Comparison of ENCODE assay signal across 14 cellular contexts in genomic region chr15:85837881-85838280, GRCh38. TPM values are rescaled to one million over a fixed set of nuclear protein-coding genes. Genes with fewer than 3 reads are reported as not detected.
DNase-seq lines count a peak whose midpoint lies in the region; ATAC-seq and TF ChIP-seq lines count a peak whose summit lies in the region.
"Had no signal": no experiment of that assay in that cellular context is flagged by ENCODE, and none has a peak within 500 bp of the region (broad histone marks: within the 10 kb centered on the region; RNA-seq: fewer than 3 reads in every experiment).

No MANE protein-coding gene starts in this region.

- DNase-seq in activated naive CD4-positive, alpha-beta T cell treated with anti-CD3 and anti-CD28 coated beads, Interleukin-2, amount 50 U/mL, for 72 hours (ENCODE audit: low spot score in 2 of 2) = no peak
- no peak for DNase-seq in activated naive CD4-positive, alpha-beta T cell treated with anti-CD3 and anti-CD28 coated beads, Interleukin-2, amount 10 ng/mL, durations not matched to agents 7 days and 5 days
- DNase-seq in body of pancreas = peak in 1 of 4 donors; percentile 26
- DNase-seq in transverse colon = peak; percentile 60
- no peak for DNase-seq in DMS 273 treated with DMSO at 0.1 percent for 48 hours (lab: John Stamatoyannopoulos, UW)
- DNase-seq in NCI-H748 treated with DMSO at 0.1 percent for 48 hours (lab: John Stamatoyannopoulos, UW) = no peak
- DNase-seq: CD4-positive, alpha-beta T cell; H7; MM.1S; NCI-H1105; NCI-H1694 treated with DMSO at 0.1 percent for 48 hours; Right ventricle myocardium superior had no signal

- in situ Hi-C loops in transverse colon (cut with MboI; ENCODE audit: low pct_ligation_motif_present in 1 of 4, low pct_unique_long_range_greater_than_20kb in 1 of 4, low sequenced_read_pairs in 3 of 4) = loop anchor here (5.0 to 25.0 kb wide), 8 partner anchors 93 to 551 kb away; no protein-coding TSS in a partner anchor

- peak overlapping the region; percentile 4 to 23 for H3K27ac Mint-ChIP-seq in activated naive CD4-positive, alpha-beta T cell treated with anti-CD3 and anti-CD28 coated beads, Interleukin-2, amount 50 U/mL, for 72 hours
- H3K27ac Mint-ChIP-seq in activated naive CD4-positive, alpha-beta T cell treated with anti-CD3 and anti-CD28 coated beads, Interleukin-2, amount 10 ng/mL, durations not matched to agents 7 days and 5 days = no peak overlapping the region
- H3K27ac Mint-ChIP-seq: CD4-positive, alpha-beta T cell had no signal

- TF ChIP-seq CTCF in body of pancreas (IDR thresholded peaks at IDR 0.05) (no peak), transverse colon (IDR thresholded peaks at IDR 0.05) (peak in 1 of 5 experiments; percentile 16)

- H3K36me3 ChIP-seq in body of pancreas (replicated peaks in 1 of 2; ENCODE audit: insufficient read depth in 1 of 2, low read depth in 2 of 2) = no peaks in the 10 kb centered on the region
- H3K36me3 ChIP-seq in mucosa of rectum (ENCODE audit: control insufficient read depth in 2 of 2, insufficient read depth in 2 of 2, low read length in 2 of 2) = no peaks in the 10 kb centered on the region
- H3K36me3 ChIP-seq in transverse colon = no peaks in the 10 kb centered on the region

- no peak overlapping the region for H3K4me3 Mint-ChIP-seq in activated naive CD4-positive, alpha-beta T cell treated with anti-CD3 and anti-CD28 coated beads, Interleukin-2, amount 10 ng/mL, durations not matched to agents 7 days and 5 days
- H3K4me3 Mint-ChIP-seq: CD4-positive, alpha-beta T cell had no signal

- ATAC-seq in activated naive CD4-positive, alpha-beta T cell treated with anti-CD3 and anti-CD28 coated beads, Interleukin-2, amount 50 U/mL, for 72 hours = no peak
- ATAC-seq in body of pancreas (no peak), HG03457 (IDR thresholded peaks at IDR 0.05; ENCODE audit: unreplicated experiment) (no peak)

- H3K27ac ChIP-seq in body of pancreas (peak overlapping the region; percentile 67 to 86 (median 72)), mucosa of rectum (ENCODE audit: low read depth in 2 of 2, low read length in 2 of 2) (peak overlapping the region; percentile 96 to 97), transverse colon (peak overlapping the region; percentile 81 to 92 (median 88))

- WGBS in body of pancreas, 2 donors = 90 to 94% methylated on average over 2 of the region's 2 CpGs
- WGBS in transverse colon (ENCODE audit: low coverage in 1 of 2), 2 donors = 39 to 55% methylated on average over 2 of the region's 2 CpGs

- no peaks in the 10 kb centered on the region for H3K36me3 Mint-ChIP-seq in activated naive CD4-positive, alpha-beta T cell treated with anti-CD3 and anti-CD28 coated beads, Interleukin-2, amount 50 U/mL, for 72 hours
- H3K36me3 Mint-ChIP-seq in activated naive CD4-positive, alpha-beta T cell treated with anti-CD3 and anti-CD28 coated beads, Interleukin-2, amount 10 ng/mL, durations not matched to agents 7 days and 5 days = no peaks in the 10 kb centered on the region

- TF ChIP-seq POLR2A in body of pancreas (IDR thresholded peaks at IDR 0.05) (no peak), transverse colon (IDR thresholded peaks at IDR 0.05) (peak; percentile 30)

- H3K27me3 Mint-ChIP-seq in activated naive CD4-positive, alpha-beta T cell treated with anti-CD3 and anti-CD28 coated beads, Interleukin-2, amount 10 ng/mL, durations not matched to agents 7 days and 5 days = peaks cover 29% of the 10 kb centered on the region

- H3K27me3 ChIP-seq in body of pancreas (no peaks in the 10 kb centered on the region), mucosa of rectum (ENCODE audit: control insufficient read depth in 2 of 2, insufficient read depth in 2 of 2, low read length in 2 of 2) (no peaks in the 10 kb centered on the region), transverse colon (peaks cover 6% of the 10 kb centered on the region)

- H3K9me3 Mint-ChIP-seq in activated naive CD4-positive, alpha-beta T cell treated with anti-CD3 and anti-CD28 coated beads, Interleukin-2, amount 50 U/mL, for 72 hours = no peaks in the 10 kb centered on the region
- no peaks in the 10 kb centered on the region for H3K9me3 Mint-ChIP-seq in activated naive CD4-positive, alpha-beta T cell treated with anti-CD3 and anti-CD28 coated beads, Interleukin-2, amount 10 ng/mL, durations not matched to agents 7 days and 5 days
- H3K9me3 Mint-ChIP-seq: CD4-positive, alpha-beta T cell had no signal

- TF ChIP-seq EP300 in transverse colon (IDR thresholded peaks at IDR 0.05; ENCODE audit: low read depth) = no peak

- CTCF ChIA-PET in activated naive CD4-positive, alpha-beta T cell treated with anti-CD3 and anti-CD28 coated beads, Interleukin-2, amount 10 ng/mL, durations not matched to agents 7 days and 5 days (lab: Charles Lee) = interaction anchor here (0.9 to 1.1 kb wide), 4 partner anchors 59 to 111 kb away, joined by 3 to 4 read pairs (median 3); no protein-coding TSS in a partner anchor

- H3K4me1 Mint-ChIP-seq in activated naive CD4-positive, alpha-beta T cell treated with anti-CD3 and anti-CD28 coated beads, Interleukin-2, amount 10 ng/mL, durations not matched to agents 7 days and 5 days = peaks cover 4% of the 10 kb centered on the region

- H3K4me1 ChIP-seq in body of pancreas (peaks cover 24% of the 10 kb centered on the region), mucosa of rectum (ENCODE audit: control insufficient read depth in 2 of 2, insufficient read depth in 2 of 2, low read length in 2 of 2) (peaks cover 36 to 37% of the 10 kb centered on the region in 2 donors), transverse colon (peaks cover 5 to 46% (median 27%) of the 10 kb centered on the region in 4 donors)

- peak overlapping the region; percentile 75 to 79 for H3K9ac ChIP-seq in mucosa of rectum (ENCODE audit: low read depth in 1 of 2, low read length in 2 of 2)

- H3K9me3 ChIP-seq in body of pancreas = no peaks in the 10 kb centered on the region
- no peaks in the 10 kb centered on the region for H3K9me3 ChIP-seq in mucosa of rectum (ENCODE audit: control insufficient read depth in 2 of 2, low read length in 2 of 2)
- H3K9me3 ChIP-seq in transverse colon = no peaks in the 10 kb centered on the region

- intact Hi-C loops in body of pancreas (cut with DNase I) (no loop called here), transverse colon (cut with DNase I; ENCODE audit: low total_unique reads) (no loop called here)

- H3K4me3 ChIP-seq in body of pancreas = no peak overlapping the region
- peak overlapping the region; percentile 45 to 67 for H3K4me3 ChIP-seq in mucosa of rectum (ENCODE audit: low read length in 2 of 2)
- H3K4me3 ChIP-seq in transverse colon = no peak overlapping the region

RNA-seq across cellular contexts. Expression of gene KLHL25, which starts 43.2 kb away (rescaled TPM):
- total RNA-seq in activated naive CD4-positive, alpha-beta T cell treated with anti-CD3 and anti-CD28 coated beads, Interleukin-2, amount 50 U/mL, for 72 hours = 1 to 10 TPM; 6.0 to 9.2 TPM
- total RNA-seq in body of pancreas (1 to 10 TPM; 1.3 to 7.6 TPM), transverse colon (10 to 100 TPM; 10.1 to 36.0 (median 10.8) TPM)

Comparison
In these comparisons a context has a peak if more than half of its experiments do, and no peak if none do; other contexts are left out.
1. H3K4me3 ChIP-seq: peak in mucosa of rectum (2 of 2); none in body of pancreas (0 of 2) and transverse colon (0 of 4).
2. Peak in every context shown above with its lines, with median percentiles within 50 percentile points of each other: H3K27ac ChIP-seq.